8 cellular contexts compared by ENCODE assay signal in genomic region chr15:78872155-78872971, GRCh38. TPM values are rescaled to one million over a fixed set of nuclear protein-coding genes. Genes with fewer than 3 reads are reported as not detected.
DNase-seq lines count a peak whose midpoint lies in the region; ATAC-seq and TF ChIP-seq lines count a peak whose summit lies in the region.

TSS of gene MORF4L1 (plus strand) at chr15:78872890. CDS start at chr15:78873018, 128 bp downstream.

- H3K36me3 ChIP-seq in Caco-2 (ENCODE audit: control insufficient read depth, insufficient read depth, low read length), result no peaks in the 10 kb centered on the region
- peaks cover 15% of the 10 kb centered on the region; the same call in 1 of the 2 replicates for H3K36me3 ChIP-seq in OCI-LY7 (ENCODE audit: insufficient read depth, low read length)

- TF ChIP-seq CTCF in Caco-2 (IDR thresholded peaks at IDR 0.05; ENCODE audit: insufficient read depth in 1 of 2, low read depth in 1 of 2, low read length in 1 of 2, severe bottlenecking in 1 of 2, unreplicated experiment in 1 of 2), result no peak
- TF ChIP-seq CTCF in OCI-LY7 (conservative IDR thresholded peaks at IDR 0.05; ENCODE audit: low read length), result no peak
- no peak for TF ChIP-seq CTCF in endothelial cell (IDR thresholded peaks at IDR 0.05; ENCODE audit: unreplicated experiment)
- no peak for TF ChIP-seq CTCF in mesothelial cell of epicardium (IDR thresholded peaks at IDR 0.05; ENCODE audit: unreplicated experiment)

- H2AFZ ChIP-seq in OCI-LY7 (ENCODE audit: low read length), result peak within 1 kb of the TSS; percentile 98

- H3K27me3 Mint-ChIP-seq in Caco-2 (ENCODE audit: insufficient read depth, unreplicated experiment) (no peaks in the 10 kb centered on the region), IgD-negative memory B cell (no peaks in the 10 kb centered on the region), endothelial cell (ENCODE audit: unreplicated experiment) (peaks cover 25% of the 10 kb centered on the region), mesothelial cell of epicardium (ENCODE audit: low read depth) (no peaks in the 10 kb centered on the region)

- BruUV-seq in Caco-2 (replicated peaks; lab: Mats Ljungman, UMichigan), result TSS peak; percentile 86
- no TSS peak for BruUV-seq in OCI-LY7 (replicated peaks; lab: Mats Ljungman, UMichigan)

- H3K27me3 ChIP-seq in Caco-2 (replicated peaks; ENCODE audit: control insufficient read depth, insufficient read depth, low read length), result no peaks in the 10 kb centered on the region

- no peaks in the 10 kb centered on the region for H3K9me2 ChIP-seq in OCI-LY7 (ENCODE audit: insufficient read depth, low read length)

- CTCF ChIA-PET in Caco-2 (lab: Charles Lee) (interaction anchor here (0.6 to 1.8 kb wide), 6 partner anchors 13 to 308 kb away, joined by 3 to 8 read pairs (median 3); partner anchors contain the start of gene ADAMTS7), OCI-LY7 (lab: Charles Lee; ENCODE audit: unreplicated experiment) (no interaction called here)

- H3K4me1 ChIP-seq in Caco-2, result peaks cover 24% of the 10 kb centered on the region
- H3K4me1 ChIP-seq in OCI-LY7 (ENCODE audit: insufficient read depth, low read length, poor library complexity, severe bottlenecking), result peaks cover 22% of the 10 kb centered on the region

- H3K4me2 ChIP-seq in OCI-LY7 (ENCODE audit: low read length), result peak within 1 kb of the TSS; percentile 80

- DNase-seq in Caco-2, result peak; percentile 97 to 98
- peak; percentile 95 for DNase-seq in OCI-LY7 (ENCODE audit: low spot score)
- peak; percentile 89 for DNase-seq in activated T-cell treated with anti-CD3 and anti-CD28 coated beads for 1 hour (ENCODE audit: low read depth)
- peak; percentile 98 for DNase-seq in endothelial cell (ENCODE audit: low spot score)
- DNase-seq in mesothelial cell of epicardium (ENCODE audit: low spot score in 2 of 2, unreplicated experiment in 2 of 2), result peak; percentile 95 to 99
- peak; percentile 91 for DNase-seq in stimulated activated CD8-positive, alpha-beta memory T cell treated with anti-CD3 and anti-CD28 coated beads, Interleukin-15, amount 100 ng/mL, for 24 hours (ENCODE audit: low read depth)

- peaks cover 39% of the 10 kb centered on the region for H3K79me2 ChIP-seq in OCI-LY7 (ENCODE audit: insufficient read depth, low read depth, low read length)

- H3K9me3 Mint-ChIP-seq in Caco-2 (ENCODE audit: unreplicated experiment) (no peaks in the 10 kb centered on the region), IgD-negative memory B cell (no peaks in the 10 kb centered on the region), endothelial cell (ENCODE audit: unreplicated experiment) (no peaks in the 10 kb centered on the region), mesothelial cell of epicardium (no peaks in the 10 kb centered on the region)

- H3K4me1 Mint-ChIP-seq in Caco-2 (ENCODE audit: low read depth, unreplicated experiment) (peaks cover 24% of the 10 kb centered on the region), IgD-negative memory B cell (peaks cover 17 to 33% (median 17%) of the 10 kb centered on the region in 3 donors), endothelial cell (ENCODE audit: unreplicated experiment) (peaks cover 25% of the 10 kb centered on the region), mesothelial cell of epicardium (peaks cover 22% of the 10 kb centered on the region)

- H4K20me1 ChIP-seq in OCI-LY7 (ENCODE audit: insufficient read depth, low read length), result peaks cover 25% of the 10 kb centered on the region

- peak; percentile 73 for ATAC-seq in GM21576 (IDR thresholded peaks at IDR 0.05; ENCODE audit: unreplicated experiment)

- H3K27ac Mint-ChIP-seq in Caco-2 (ENCODE audit: unreplicated experiment) (peak within 1 kb of the TSS; percentile 99), IgD-negative memory B cell (peak within 1 kb of the TSS; percentile 100), endothelial cell (ENCODE audit: unreplicated experiment) (peak within 1 kb of the TSS; percentile 100), mesothelial cell of epicardium (peak within 1 kb of the TSS; percentile 100)

- H3K4me3 ChIP-seq in Caco-2 (ENCODE audit: low read depth, low read length) (peak within 1 kb of the TSS; percentile 98), OCI-LY7 (ENCODE audit: low read depth, low read length, poor library complexity, severe bottlenecking) (peak within 1 kb of the TSS; percentile 88)

- H3K9me3 ChIP-seq in Caco-2 (no peaks in the 10 kb centered on the region), OCI-LY7 (ENCODE audit: low read length) (no peaks in the 10 kb centered on the region)

- H3K4me3 Mint-ChIP-seq in Caco-2 (ENCODE audit: unreplicated experiment) (peak within 1 kb of the TSS; percentile 83), IgD-negative memory B cell (peak within 1 kb of the TSS; percentile 99 to 100 (median 99)), endothelial cell (ENCODE audit: unreplicated experiment) (peak within 1 kb of the TSS; percentile 99), mesothelial cell of epicardium (peak within 1 kb of the TSS; percentile 100)

- H3K36me3 Mint-ChIP-seq in Caco-2 (ENCODE audit: insufficient read depth, unreplicated experiment) (peaks cover 36% of the 10 kb centered on the region), IgD-negative memory B cell (peaks cover 2% of the 10 kb centered on the region), endothelial cell (ENCODE audit: low read depth, unreplicated experiment) (peaks cover 12% of the 10 kb centered on the region), mesothelial cell of epicardium (no peaks in the 10 kb centered on the region)

- POLR2A ChIA-PET in Caco-2 (lab: Charles Lee), result interaction anchor here (0.6 to 1.4 kb wide), 4 partner anchors 12 to 140 kb away, joined by 4 to 22 read pairs (median 7); no protein-coding TSS in a partner anchor
- POLR2A ChIA-PET in OCI-LY7 (lab: Charles Lee), result interaction anchor here (0.6 to 1.1 kb wide), 7 partner anchors 9 to 1442 kb away, joined by 3 to 6 read pairs (median 3); no protein-coding TSS in a partner anchor

- peak within 1 kb of the TSS; percentile 87 for H3K27ac ChIP-seq in OCI-LY7 (ENCODE audit: low read depth, low read length, poor library complexity, severe bottlenecking)

- intact Hi-C loops in Caco-2 (cut with micrococcal nuclease; ENCODE audit: unreplicated experiment), result no loop called here
- intact Hi-C loops in OCI-LY7 (cut with micrococcal nuclease; ENCODE audit: unreplicated experiment), result loop anchor here (2.0 to 10.0 kb wide), 2 partner anchors 30 to 438 kb away; partner anchors contain the start of gene IREB2

RNA-seq across cellular contexts. Expression of gene MORF4L1, which starts in this region (rescaled TPM):
- total RNA-seq in Caco-2 (2022) (424 and 426 TPM in 2 replicates), OCI-LY7 (2022) (284 and 286 TPM in 2 replicates), endothelial cell (ENCODE audit: unreplicated experiment) (347 TPM), mesothelial cell of epicardium (414 to 450 TPM (median 444 TPM) in 3 replicates)
- 218 TPM for polyA plus RNA-seq in IgD-negative memory B cell
- 152 and 276 TPM in 2 replicates for total RNA-seq in OCI-LY7 (2014; rRNA removed; shearing (Covaris generic))

Comparison
In these comparisons a context has a peak if more than half of its experiments do, and no peak if none do; other contexts are left out.
1. Peak in every context shown above with its lines: DNase-seq, ATAC-seq, H3K4me3 ChIP-seq and H3K27ac ChIP-seq.